8 cellular contexts compared by ENCODE assay signal in genomic region chrX:40172169-40172979, GRCh38.
DNase-seq lines count a peak whose midpoint lies in the region; ATAC-seq and TF ChIP-seq lines count a peak whose summit lies in the region.

No MANE protein-coding gene starts in this region.

- H3K27ac ChIP-seq in RWPE2 (ENCODE audit: poor library complexity, severe bottlenecking) (no peak overlapping the region), coronary artery (peak overlapping the region; percentile 82 to 86), lower lobe of right lung (peak overlapping the region; percentile 87), thoracic aorta (peak overlapping the region; percentile 87 to 96)

- TF ChIP-seq CTCF in RWPE2 (IDR thresholded peaks at IDR 0.05; ENCODE audit: poor library complexity, severe bottlenecking) (no peak), coronary artery (IDR thresholded peaks at IDR 0.05) (no peak), lower lobe of right lung (IDR thresholded peaks at IDR 0.05) (no peak), thoracic aorta (IDR thresholded peaks at IDR 0.05) (no peak)

- H3K36me3 ChIP-seq in RWPE2 (ENCODE audit: low read depth) (no peaks in the 10 kb centered on the region), lower lobe of right lung (no peaks in the 10 kb centered on the region), thoracic aorta (no peaks in the 10 kb centered on the region)

- H3K9me3 ChIP-seq in RWPE2 (ENCODE audit: severe bottlenecking) (no peaks in the 10 kb centered on the region), lower lobe of right lung (no peaks in the 10 kb centered on the region), thoracic aorta (no peaks in the 10 kb centered on the region)

- H3K4me3 ChIP-seq in RWPE2 (ENCODE audit: severe bottlenecking) (peak overlapping the region; percentile 18), coronary artery (peak overlapping the region; percentile 73), lower lobe of right lung (peak overlapping the region; percentile 56), thoracic aorta (peak overlapping the region; percentile 78)

- DNase-seq in RWPE2 (ENCODE audit: low spot score) (no peak), coronary artery (ENCODE audit: low spot score) (peak; percentile 84), lower lobe of right lung (peak; percentile 80), thoracic aorta (ENCODE audit: low spot score) (no peak), SK-N-DZ (ENCODE audit: low spot score) (no peak)

- H3K27me3 ChIP-seq in RWPE2 (ENCODE audit: insufficient read depth, poor library complexity, severe bottlenecking) (no peaks in the 10 kb centered on the region), lower lobe of right lung (ENCODE audit: low read depth) (no peaks in the 10 kb centered on the region), thoracic aorta (replicated peaks; ENCODE audit: insufficient read depth) (no peaks in the 10 kb centered on the region)

- intact Hi-C loops in lower lobe of right lung (cut with DNase I), result no loop called here

- H3K4me1 ChIP-seq in RWPE2 (ENCODE audit: insufficient read depth, poor library complexity, severe bottlenecking) (no peaks in the 10 kb centered on the region), lower lobe of right lung (peaks cover 42% of the 10 kb centered on the region), thoracic aorta (ENCODE audit: control insufficient read depth in 1 of 2, low read depth in 2 of 2) (peaks cover 7 to 18% of the 10 kb centered on the region in 2 donors)

- ATAC-seq in RWPE2 (ENCODE audit: low read depth) (peak; percentile 11; the same call in 2 of the 3 replicates), lower lobe of right lung (peak; percentile 25 to 32), thoracic aorta (ENCODE audit: insufficient number of reproducible peaks, low FRiP score, low read depth) (no peak), GM18873 (IDR thresholded peaks at IDR 0.05; ENCODE audit: low FRiP score, unreplicated experiment) (no peak), GM21515 (IDR thresholded peaks at IDR 0.05; ENCODE audit: unreplicated experiment) (no peak)

- peak; percentile 18 for TF ChIP-seq POLR2A in GM19099 (IDR thresholded peaks at IDR 0.05; ENCODE audit: extremely low read depth, insufficient read length, low read depth)

Comparison
In these comparisons a context has a peak if more than half of its experiments do, and no peak if none do; other contexts are left out.
1. ATAC-seq: peak in RWPE2 (single experiment) and lower lobe of right lung (2 of 2); none in thoracic aorta (single experiment), GM18873 (single experiment) and GM21515 (single experiment).
2. DNase-seq: peak in coronary artery (single experiment) and lower lobe of right lung (single experiment); none in RWPE2 (single experiment), thoracic aorta (single experiment) and SK-N-DZ (single experiment).
3. H3K4me3 ChIP-seq: peak in every context shown above with its lines; median percentile 78 in thoracic aorta; 73 in coronary artery; 56 in lower lobe of right lung; 18 in RWPE2.